8 cellular contexts compared by ENCODE assay signal in genomic region chr7:44145419-44145968, GRCh38. TPM values are rescaled to one million over a fixed set of nuclear protein-coding genes. Genes with fewer than 3 reads are reported as not detected.
DNase-seq lines count a peak whose midpoint lies in the region; ATAC-seq, FAIRE-seq and TF ChIP-seq lines count a peak whose summit lies in the region.

No MANE protein-coding gene starts in this region.

- no peaks in the 10 kb centered on the region for H3K36me3 Mint-ChIP-seq in brain

- no peaks in the 10 kb centered on the region for H3K36me3 ChIP-seq in lower lobe of right lung

- H3K27ac ChIP-seq in lower lobe of right lung: no peak overlapping the region

- H3K27me3 ChIP-seq in lower lobe of right lung (ENCODE audit: low read depth): peaks cover 25% of the 10 kb centered on the region

- FAIRE-seq in GM12891 (lab: Jason Lieb, UNC): no peak

- H3K4me3 Mint-ChIP-seq in brain: peak overlapping the region; percentile 47 to 78 (median 76)

- peak; percentile 27 for DNase-seq in T-helper 22 cell (ENCODE audit: low read depth)
- DNase-seq in lower lobe of right lung: no peak
- DNase-seq in stimulated activated CD4-positive, alpha-beta T cell treated with anti-CD3 and anti-CD28 coated beads, TNF-alpha, amount 100 ng/mL, for 48 hours (ENCODE audit: low read depth in 3 of 3): peak in 2 of 3 donors; percentile 38 to 47
- no peak for DNase-seq in GM12891 (ENCODE audit: insufficient read length, low spot score)

- H3K9me3 ChIP-seq in lower lobe of right lung: no peaks in the 10 kb centered on the region

- intact Hi-C loops in lower lobe of right lung (cut with DNase I): no loop called here

- peaks cover 0 to 2% (median 0%) of the 10 kb centered on the region in 5 experiments for H3K9me3 Mint-ChIP-seq in brain

- TF ChIP-seq POLR2A in GM12891 (IDR thresholded peaks at IDR 0.05; ENCODE audit: low read depth, low read length): no peak

- ATAC-seq in lower lobe of right lung (peak; percentile 3 to 16), HG03521 (IDR thresholded peaks at IDR 0.05; ENCODE audit: unreplicated experiment) (no peak), GM21737 (IDR thresholded peaks at IDR 0.05; ENCODE audit: unreplicated experiment) (no peak), GM18907 (IDR thresholded peaks at IDR 0.05; ENCODE audit: unreplicated experiment) (no peak)

- peaks cover 15% of the 10 kb centered on the region for H3K27me3 Mint-ChIP-seq in brain

- H3K4me1 ChIP-seq in lower lobe of right lung: peaks cover 17% of the 10 kb centered on the region

- no peak overlapping the region for H3K27ac Mint-ChIP-seq in brain

- TF ChIP-seq CTCF in brain (conservative IDR thresholded peaks at IDR 0.05): no peak
- TF ChIP-seq CTCF in lower lobe of right lung (IDR thresholded peaks at IDR 0.05): no peak

- peaks cover 42% of the 10 kb centered on the region for H3K4me1 Mint-ChIP-seq in brain

- H3K4me3 ChIP-seq in lower lobe of right lung: peak overlapping the region; percentile 51

TF ChIP-seq in GM12891, 5 proteins besides CTCF, POLR2A, EP300 and RAD21:
- TF ChIP-seq POLR2AphosphoS5 (IDR thresholded peaks at IDR 0.05; ENCODE audit: low read depth, low read length): no peak
- no peak for TF ChIP-seq POU2F2 (IDR thresholded peaks at IDR 0.05; ENCODE audit: low read depth, low read length)

RNA-seq across cellular contexts. Expression of gene MYL7, which starts 4.4 kb away (rescaled TPM):
- not detected for polyA plus RNA-seq in brain (ENCODE audit: insufficient read depth, low read depth, low replicate concordance)
- 1.6 TPM for total RNA-seq in lower lobe of right lung
- not detected for polyA plus RNA-seq in GM12891 (2012; ENCODE audit: low read depth, missing spikeins)

RNA-seq across cellular contexts. Expression of gene POLD2, which starts 22.1 kb away (rescaled TPM):
- polyA plus RNA-seq in brain (ENCODE audit: insufficient read depth, low read depth, low replicate concordance): 162 TPM
- 48.3 TPM for total RNA-seq in lower lobe of right lung
- 117 TPM for polyA plus RNA-seq in GM12891 (2012; ENCODE audit: low read depth, missing spikeins)

RNA-seq across cellular contexts. Expression of gene AEBP1, which starts 41.3 kb away (rescaled TPM):
- polyA plus RNA-seq in brain (ENCODE audit: insufficient read depth, low read depth, low replicate concordance): 35.2 TPM
- total RNA-seq in lower lobe of right lung: 82.5 TPM
- polyA plus RNA-seq in GM12891 (2012; ENCODE audit: low read depth, missing spikeins): 0.71 TPM

RNA-seq across cellular contexts. Expression of gene GCK, which starts 43.7 kb away (rescaled TPM):
- polyA plus RNA-seq in brain (ENCODE audit: insufficient read depth, low read depth, low replicate concordance): 41.6 TPM
- total RNA-seq in lower lobe of right lung: 0.47 TPM
- polyA plus RNA-seq in GM12891 (2012; ENCODE audit: low read depth, missing spikeins): not detected

RNA-seq across cellular contexts. Expression of gene YKT6, which starts 55.3 kb away (rescaled TPM):
- polyA plus RNA-seq in brain (ENCODE audit: insufficient read depth, low read depth, low replicate concordance): 86.3 TPM
- 58.7 TPM for total RNA-seq in lower lobe of right lung
- 49.1 TPM for polyA plus RNA-seq in GM12891 (2012; ENCODE audit: low read depth, missing spikeins)

Comparison
In these comparisons a context has a peak if more than half of its experiments do, and no peak if none do; other contexts are left out.
1. DNase-seq: peak in T-helper 22 cell (single experiment) and stimulated activated CD4-positive, alpha-beta T cell treated with anti-CD3 and anti-CD28 coated beads, TNF-alpha, amount 100 ng/mL, for 48 hours (2 of 3); none in lower lobe of right lung (single experiment) and GM12891 (single experiment).
2. ATAC-seq: peak in lower lobe of right lung (2 of 2); none in HG03521 (single experiment), GM21737 (single experiment) and GM18907 (single experiment).